8 cellular contexts compared by ENCODE assay signal in the genomic region with DNA sequence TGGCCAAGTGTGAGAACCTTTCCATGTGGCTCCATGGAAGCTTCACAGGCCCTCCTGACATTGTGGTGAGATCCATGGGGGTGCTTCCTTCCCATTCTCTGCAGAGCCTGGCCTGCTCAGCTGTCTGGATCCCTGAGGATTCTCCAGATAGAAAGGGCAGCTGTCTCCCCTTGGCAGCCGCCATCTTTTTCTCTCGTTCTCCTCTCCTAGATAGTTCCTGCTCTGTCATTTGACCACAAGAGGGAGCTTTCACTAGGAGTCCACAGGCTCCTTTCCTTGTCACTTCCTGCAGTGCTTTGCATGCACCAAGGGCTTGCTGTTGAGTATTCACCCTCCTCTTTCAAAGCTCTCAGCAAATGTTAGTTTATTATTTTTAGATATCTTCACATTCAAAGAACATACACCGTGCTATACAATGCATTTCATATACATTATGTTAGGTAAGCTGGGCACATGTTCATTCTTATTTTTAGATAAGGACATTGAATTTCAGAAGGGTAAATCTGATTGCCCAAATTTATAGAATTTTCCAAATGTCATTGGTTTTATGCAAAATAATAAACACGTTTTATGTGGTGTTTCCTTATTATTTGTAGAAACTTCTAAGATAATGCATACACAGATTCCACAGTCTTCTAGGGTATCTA.
DNase-seq lines count a peak whose midpoint lies in the region; ATAC-seq and TF ChIP-seq lines count a peak whose summit lies in the region.

No MANE protein-coding gene starts in this region.

- H3K36me3 Mint-ChIP-seq in T-helper 17 cell (ENCODE audit: low read depth) (peaks cover 11% of the 10 kb centered on the region), neural progenitor cell (no peaks in the 10 kb centered on the region)

- H3K27ac Mint-ChIP-seq in T-helper 17 cell: no peak overlapping the region
- peak overlapping the region; percentile 90 for H3K27ac Mint-ChIP-seq in neural progenitor cell

- no peaks in the 10 kb centered on the region for H3K36me3 ChIP-seq in GM23248 (ENCODE audit: low read depth)
- no peaks in the 10 kb centered on the region for H3K36me3 ChIP-seq in neural progenitor cell

- peak; percentile 76 for ATAC-seq in T-helper 17 cell
- ATAC-seq in GM21381 (IDR thresholded peaks at IDR 0.05; ENCODE audit: unreplicated experiment): no peak

- DNase-seq in DMS53 (lab: John Stamatoyannopoulos, UW) (peak; percentile 95), GM23248 (peak; percentile 76), NCI-H2029 treated with DMSO at 0.1 percent for 48 hours (lab: John Stamatoyannopoulos, UW) (peak; percentile 11), T-helper 17 cell (no peak), fibroblast of peridontal ligament (ENCODE audit: extremely low read depth) (peak; percentile 72), neural progenitor cell (ENCODE audit: low spot score) (peak; percentile 81), occipital lobe (lab: John Stamatoyannopoulos, UW) (no peak)

- H3K9me3 ChIP-seq in GM23248 (ENCODE audit: low read depth): no peaks in the 10 kb centered on the region
- H3K9me3 ChIP-seq in T-helper 17 cell (ENCODE audit: control insufficient read depth, low read length, poor library complexity, severe bottlenecking): no peaks in the 10 kb centered on the region
- H3K9me3 ChIP-seq in neural progenitor cell (ENCODE audit: low read depth): no peaks in the 10 kb centered on the region

- no peaks in the 10 kb centered on the region for H3K9me2 ChIP-seq in GM23248 (ENCODE audit: insufficient read depth)

- H3K9ac ChIP-seq in GM23248 (no peak overlapping the region), neural progenitor cell (no peak overlapping the region)

- H3K79me2 ChIP-seq in GM23248 (ENCODE audit: insufficient read depth): no peaks in the 10 kb centered on the region
- no peaks in the 10 kb centered on the region for H3K79me2 ChIP-seq in neural progenitor cell (ENCODE audit: low read depth)

- no peak overlapping the region for H3K4me3 ChIP-seq in GM23248
- H3K4me3 ChIP-seq in neural progenitor cell: no peak overlapping the region

- no peaks in the 10 kb centered on the region for H3K27me3 Mint-ChIP-seq in T-helper 17 cell
- H3K27me3 Mint-ChIP-seq in neural progenitor cell (ENCODE audit: insufficient read depth, low read depth): peaks cover 3% of the 10 kb centered on the region

- H2AFZ ChIP-seq in GM23248: peak overlapping the region; percentile 65
- H2AFZ ChIP-seq in neural progenitor cell (replicated peaks): peak overlapping the region; percentile 92

- H3F3A ChIP-seq in GM23248 (ENCODE audit: insufficient read depth): no peaks in the 10 kb centered on the region
- H3F3A ChIP-seq in neural progenitor cell (ENCODE audit: low read depth): no peaks in the 10 kb centered on the region

- H3K4me1 Mint-ChIP-seq in T-helper 17 cell (peaks cover 5% of the 10 kb centered on the region), neural progenitor cell (peaks cover 5% of the 10 kb centered on the region)

- H3K4me1 ChIP-seq in GM23248 (ENCODE audit: insufficient read depth) (0 out of 2 replicates have a peak, but pooled peaks cover 3% of the 10 kb centered on the region), neural progenitor cell (peaks cover 11% of the 10 kb centered on the region)

- in situ Hi-C loops in GM23248 (cut with MboI): no loop called here

- TF ChIP-seq CTCF in neural progenitor cell (IDR thresholded peaks at IDR 0.05): peak; percentile 75

- no peaks in the 10 kb centered on the region for H3K9me3 Mint-ChIP-seq in neural progenitor cell

- H3K4me2 ChIP-seq in GM23248 (ENCODE audit: unreplicated experiment) (no peak overlapping the region), neural progenitor cell (no peak overlapping the region)

- H3K4me3 Mint-ChIP-seq in T-helper 17 cell (no peak overlapping the region), neural progenitor cell (no peak overlapping the region)

- H3K27ac ChIP-seq in GM23248 (no peak overlapping the region), neural progenitor cell (no peak overlapping the region)

- 67 to 76% methylated on average over 4 of the region's 4 CpGs for WGBS in GM23248 (ENCODE audit: low coverage in 1 of 2, low lambda C conversion rate in 2 of 2, missing lambda C conversion rate in 2 of 2), 2 experiments

- H4K20me1 ChIP-seq in GM23248 (ENCODE audit: insufficient read depth): no peaks in the 10 kb centered on the region
- H4K20me1 ChIP-seq in neural progenitor cell (ENCODE audit: low read depth): no peaks in the 10 kb centered on the region

- H3K27me3 ChIP-seq in GM23248 (replicated peaks; ENCODE audit: insufficient read depth): no peaks in the 10 kb centered on the region
- H3K27me3 ChIP-seq in neural progenitor cell: no peaks in the 10 kb centered on the region

Comparison
In these comparisons a context has a peak if more than half of its experiments do, and no peak if none do; other contexts are left out.
1. DNase-seq: peak in DMS53 (single experiment), GM23248 (single experiment), NCI-H2029 treated with DMSO at 0.1 percent for 48 hours (single experiment), fibroblast of peridontal ligament (single experiment) and neural progenitor cell (single experiment); none in T-helper 17 cell (0 of 3) and occipital lobe (single experiment).